In the genomic region with DNA sequence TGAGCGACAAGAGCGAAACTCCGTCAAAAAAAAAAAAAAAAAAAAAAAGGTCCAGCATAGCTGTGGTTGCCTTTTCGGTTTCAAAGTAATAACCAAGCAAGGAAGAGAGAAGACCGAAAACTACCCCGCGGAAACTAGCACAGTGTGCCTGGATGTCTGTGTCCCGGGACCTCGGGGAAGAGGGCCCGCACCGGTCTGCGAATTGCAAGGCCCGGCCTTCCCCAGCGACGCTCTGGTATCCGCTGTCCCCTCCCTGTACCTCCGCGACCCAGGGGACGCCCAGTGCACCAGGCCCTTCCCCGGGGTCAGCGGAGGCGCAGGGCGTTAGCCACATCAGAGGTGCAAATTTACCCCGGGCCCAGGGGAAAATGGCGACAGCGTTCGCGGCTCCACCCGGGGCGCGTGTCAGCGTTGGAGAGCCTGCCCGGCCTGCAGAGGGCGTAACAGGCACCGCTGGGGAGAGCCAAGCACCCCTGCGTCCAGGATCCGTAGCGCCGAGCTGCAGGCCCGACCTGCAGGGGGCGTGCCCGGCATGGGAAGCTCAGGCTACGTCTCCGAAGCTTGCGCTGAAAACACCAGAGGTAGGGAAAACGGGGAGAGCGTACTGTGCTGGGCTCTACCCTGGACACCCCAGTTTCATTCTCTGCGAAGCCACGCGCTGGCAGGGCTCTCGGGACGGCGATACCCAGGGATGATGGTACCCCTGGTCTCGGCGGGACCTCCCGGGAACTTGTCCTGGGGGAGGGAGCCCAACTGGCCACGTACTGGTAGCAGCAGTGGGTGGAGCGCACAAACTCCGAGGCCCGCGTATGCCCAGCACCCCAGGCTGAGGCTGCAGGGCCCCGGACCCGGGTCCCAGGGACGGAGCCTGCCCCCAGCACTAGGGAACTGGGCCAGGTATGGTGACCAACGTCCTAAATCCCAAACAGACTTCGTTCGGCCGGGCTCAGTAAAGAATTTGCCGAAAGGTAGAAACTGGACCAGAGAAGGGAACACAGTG, we compare ENCODE assay signal across 13 cellular contexts. TPM values are rescaled to one million over a fixed set of nuclear protein-coding genes. Genes with fewer than 3 reads are reported as not detected.
DNase-seq lines count a peak whose midpoint lies in the region; ATAC-seq and TF ChIP-seq lines count a peak whose summit lies in the region.
"Had no signal": no experiment of that assay in that cellular context is flagged by ENCODE, and none has a peak within 500 bp of the region (broad histone marks: within the 10 kb centered on the region; RNA-seq: fewer than 3 reads in every experiment).

No MANE protein-coding gene starts in this region.

- TF ChIP-seq CTCF in endothelial cell (IDR thresholded peaks at IDR 0.05; ENCODE audit: unreplicated experiment): peak; percentile 86

- peak overlapping the region in 1 of 2 donors; percentile 62 for H3K4me3 Mint-ChIP-seq in stimulated activated naive CD8-positive, alpha-beta T cell treated with anti-CD3 and anti-CD28 coated beads, Interleukin-15, amount 100 ng/mL, for 72 hours
- H3K4me3 Mint-ChIP-seq in endothelial cell (ENCODE audit: unreplicated experiment): peak overlapping the region; percentile 31

- peaks cover 94% of the 10 kb centered on the region for H3K27me3 Mint-ChIP-seq in stimulated activated naive CD8-positive, alpha-beta T cell treated with anti-CD3 and anti-CD28 coated beads, Interleukin-15, amount 100 ng/mL, for 72 hours
- peaks cover 27% of the 10 kb centered on the region for H3K27me3 Mint-ChIP-seq in endothelial cell (ENCODE audit: unreplicated experiment)

- H3K27me3 ChIP-seq in aorta (ENCODE audit: control insufficient read depth in 1 of 2, insufficient read depth in 2 of 2, low read length in 1 of 2): no peaks in the 10 kb centered on the region

- H3K4me1 Mint-ChIP-seq in stimulated activated naive CD8-positive, alpha-beta T cell treated with anti-CD3 and anti-CD28 coated beads, Interleukin-15, amount 100 ng/mL, for 72 hours: peaks cover 33% of the 10 kb centered on the region
- H3K4me1 Mint-ChIP-seq in endothelial cell (ENCODE audit: unreplicated experiment): peaks cover 26% of the 10 kb centered on the region

- no peaks in the 10 kb centered on the region for H3K4me1 ChIP-seq in aorta (ENCODE audit: control insufficient read depth in 1 of 2, insufficient read depth in 2 of 2, low read length in 2 of 2)

- no peaks in the 10 kb centered on the region for H3K36me3 ChIP-seq in aorta (ENCODE audit: control insufficient read depth in 1 of 2, insufficient read depth in 2 of 2, low read length in 1 of 2)
- H3K36me3 ChIP-seq: gastroesophageal sphincter had no signal

- H3K27ac ChIP-seq in aorta (ENCODE audit: low read depth in 1 of 2, low read length in 2 of 2): no peak overlapping the region
- H3K27ac ChIP-seq: SK-N-MC had no signal

- intact Hi-C loops in aorta (cut with DNase I): no loop called here

- peaks cover 4 to 10% of the 10 kb centered on the region in 2 donors for H3K9me3 Mint-ChIP-seq in stimulated activated naive CD8-positive, alpha-beta T cell treated with anti-CD3 and anti-CD28 coated beads, Interleukin-15, amount 100 ng/mL, for 72 hours
- no peaks in the 10 kb centered on the region for H3K9me3 Mint-ChIP-seq in endothelial cell (ENCODE audit: unreplicated experiment)

- no peak overlapping the region for H3K4me3 ChIP-seq in aorta (ENCODE audit: low read length in 2 of 2)
- H3K4me3 ChIP-seq: SK-N-MC had no signal

- no peaks in the 10 kb centered on the region for H3K36me3 Mint-ChIP-seq in endothelial cell (ENCODE audit: low read depth, unreplicated experiment)

- peaks cover 1% of the 10 kb centered on the region for H3K9me3 ChIP-seq in aorta (ENCODE audit: control insufficient read depth, low read length)
- H3K9me3 ChIP-seq: gastroesophageal sphincter had no signal

- H3K27ac Mint-ChIP-seq in stimulated activated naive CD8-positive, alpha-beta T cell treated with anti-CD3 and anti-CD28 coated beads, Interleukin-15, amount 100 ng/mL, for 72 hours: no peak overlapping the region
- H3K27ac Mint-ChIP-seq in endothelial cell (ENCODE audit: unreplicated experiment): no peak overlapping the region

- 5 to 7% methylated on average over 68 to 69 of the region's 69 CpGs for WGBS in aorta, 2 donors

- DNase-seq in stimulated activated naive CD8-positive, alpha-beta T cell treated with anti-CD3 and anti-CD28 coated beads, Interleukin-15, amount 100 ng/mL, for 72 hours: peak in 1 of 2 donors; percentile 29
- DNase-seq in stimulated activated naive CD8-positive, alpha-beta T cell treated with anti-CD3 and anti-CD28 coated beads, Interleukin-15, Interleukin-2, amounts not matched to agents 100 U/mL and 50 U/mL, for 24 hours: no peak
- DNase-seq in endothelial cell (ENCODE audit: low spot score): peak; percentile 88
- peak; percentile 20 to 27 for DNase-seq in lung microvascular endothelial cell (ENCODE audit: low read depth in 2 of 2)
- DNase-seq in aorta: peak; percentile 56 to 77
- no peak for DNase-seq in 8988T
- DNase-seq in T1000 (lab: John Stamatoyannopoulos, UW): no peak
- DNase-seq: activated effector memory CD4-positive, alpha-beta T cell treated with Interleukin-2 at 50 U/mL for 16 hours; DMS153; NCI-H1694 had no signal

- peak; percentile 39 for ATAC-seq in stimulated activated naive CD8-positive, alpha-beta T cell treated with anti-CD3 and anti-CD28 coated beads, Interleukin-15, amount 100 ng/mL, for 72 hours
- no peak for ATAC-seq in stimulated activated naive CD8-positive, alpha-beta T cell treated with anti-CD3 and anti-CD28 coated beads, Interleukin-15, Interleukin-2, amounts not matched to agents 100 U/mL and 50 U/mL, for 24 hours
- ATAC-seq in aorta (ENCODE audit: low FRiP score): peak; percentile 20
- ATAC-seq in HG02885 (IDR thresholded peaks at IDR 0.05; ENCODE audit: poor library complexity, unreplicated experiment): no peak
- ATAC-seq: gastroesophageal sphincter had no signal

RNA-seq across cellular contexts. Expression of gene NKX6-1, which starts 16.2 kb away (rescaled TPM):
- total RNA-seq in endothelial cell (ENCODE audit: unreplicated experiment): 14.6 TPM
- not detected in 2 replicates for total RNA-seq in lung microvascular endothelial cell
- 1 to 10 TPM in 1 of 2 donors, under 1 TPM in 1; 0.18 to 1.4 TPM for total RNA-seq in aorta
- under 1 TPM; 0.63 to 0.74 TPM for polyA plus RNA-seq in aorta

Comparison
In these comparisons a context has a peak if more than half of its experiments do, and no peak if none do; other contexts are left out.
1. ATAC-seq: peak in stimulated activated naive CD8-positive, alpha-beta T cell treated with anti-CD3 and anti-CD28 coated beads, Interleukin-15, amount 100 ng/mL, for 72 hours (single experiment) and aorta (single experiment); none in stimulated activated naive CD8-positive, alpha-beta T cell treated with anti-CD3 and anti-CD28 coated beads, Interleukin-15, Interleukin-2, amounts not matched to agents 100 U/mL and 50 U/mL, for 24 hours (single experiment) and HG02885 (single experiment).
2. DNase-seq: peak in endothelial cell (single experiment), lung microvascular endothelial cell (2 of 2) and aorta (2 of 2); none in stimulated activated naive CD8-positive, alpha-beta T cell treated with anti-CD3 and anti-CD28 coated beads, Interleukin-15, Interleukin-2, amounts not matched to agents 100 U/mL and 50 U/mL, for 24 hours (single experiment), 8988T (single experiment) and T1000 (single experiment).